In the genomic region with DNA sequence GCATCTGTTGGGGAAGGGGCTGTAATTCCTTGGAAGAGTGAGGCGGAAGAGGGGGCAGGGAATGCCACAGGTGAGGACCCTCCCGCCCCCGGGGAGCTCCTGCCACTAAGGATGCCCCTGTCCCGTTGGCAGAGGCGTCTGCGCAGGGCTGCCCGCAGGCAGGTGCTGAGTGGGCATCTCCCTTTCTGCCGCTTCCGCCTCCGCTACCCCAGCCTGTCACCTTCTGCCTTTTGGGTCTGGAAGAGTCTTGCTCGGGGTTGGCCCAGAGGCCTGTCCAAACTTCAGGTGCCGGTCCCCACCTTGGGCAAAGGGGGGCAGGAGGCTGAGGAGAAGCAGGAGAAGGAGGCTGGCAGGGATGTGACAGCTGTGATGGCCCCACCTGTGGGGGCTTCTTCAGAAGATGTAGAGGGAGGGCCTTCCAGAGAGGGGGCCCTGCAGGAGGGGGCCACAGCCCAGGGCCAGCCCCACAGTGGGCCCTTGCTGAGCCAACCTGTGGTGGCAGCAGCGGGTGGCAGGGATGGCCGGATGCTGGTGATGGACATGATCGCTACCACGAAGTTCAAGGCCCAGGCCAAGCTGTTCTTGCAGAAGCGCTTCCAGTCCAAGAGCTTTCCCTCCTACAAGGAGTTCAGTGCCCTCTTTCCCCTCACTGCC, we compare ENCODE assay signal across 2 cellular contexts.
TF ChIP-seq lines count a peak whose summit lies in the region.

No MANE protein-coding gene starts in this region.

TF ChIP-seq in GM23338, 12 proteins besides CTCF, POLR2A, EP300 and RAD21 (continues in another document):
- TF ChIP-seq ZNF114 (CRISPR knock-in tag; IDR thresholded peaks at IDR 0.05) (no peak), EZH2 (IDR thresholded peaks at IDR 0.05; ENCODE audit: low read depth, unreplicated experiment) (no peak), ZNF331 (CRISPR knock-in tag; IDR thresholded peaks at IDR 0.05; ENCODE audit: low read depth) (no peak), POLR2AphosphoS5 (IDR thresholded peaks at IDR 0.05; ENCODE audit: low read depth) (no peak), NANOG (IDR thresholded peaks at IDR 0.05; ENCODE audit: borderline replicate concordance) (no peak), CREB1 (CRISPR knock-in tag; IDR thresholded peaks at IDR 0.05; ENCODE audit: low read depth) (no peak)
- TF ChIP-seq, protein P1, sequence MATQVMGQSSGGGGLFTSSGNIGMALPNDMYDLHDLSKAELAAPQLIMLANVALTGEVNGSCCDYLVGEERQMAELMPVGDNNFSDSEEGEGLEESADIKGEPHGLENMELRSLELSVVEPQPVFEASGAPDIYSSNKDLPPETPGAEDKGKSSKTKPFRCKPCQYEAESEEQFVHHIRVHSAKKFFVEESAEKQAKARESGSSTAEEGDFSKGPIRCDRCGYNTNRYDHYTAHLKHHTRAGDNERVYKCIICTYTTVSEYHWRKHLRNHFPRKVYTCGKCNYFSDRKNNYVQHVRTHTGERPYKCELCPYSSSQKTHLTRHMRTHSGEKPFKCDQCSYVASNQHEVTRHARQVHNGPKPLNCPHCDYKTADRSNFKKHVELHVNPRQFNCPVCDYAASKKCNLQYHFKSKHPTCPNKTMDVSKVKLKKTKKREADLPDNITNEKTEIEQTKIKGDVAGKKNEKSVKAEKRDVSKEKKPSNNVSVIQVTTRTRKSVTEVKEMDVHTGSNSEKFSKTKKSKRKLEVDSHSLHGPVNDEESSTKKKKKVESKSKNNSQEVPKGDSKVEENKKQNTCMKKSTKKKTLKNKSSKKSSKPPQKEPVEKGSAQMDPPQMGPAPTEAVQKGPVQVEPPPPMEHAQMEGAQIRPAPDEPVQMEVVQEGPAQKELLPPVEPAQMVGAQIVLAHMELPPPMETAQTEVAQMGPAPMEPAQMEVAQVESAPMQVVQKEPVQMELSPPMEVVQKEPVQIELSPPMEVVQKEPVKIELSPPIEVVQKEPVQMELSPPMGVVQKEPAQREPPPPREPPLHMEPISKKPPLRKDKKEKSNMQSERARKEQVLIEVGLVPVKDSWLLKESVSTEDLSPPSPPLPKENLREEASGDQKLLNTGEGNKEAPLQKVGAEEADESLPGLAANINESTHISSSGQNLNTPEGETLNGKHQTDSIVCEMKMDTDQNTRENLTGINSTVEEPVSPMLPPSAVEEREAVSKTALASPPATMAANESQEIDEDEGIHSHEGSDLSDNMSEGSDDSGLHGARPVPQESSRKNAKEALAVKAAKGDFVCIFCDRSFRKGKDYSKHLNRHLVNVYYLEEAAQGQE (IDR thresholded peaks at IDR 0.05; ENCODE audit: unreplicated experiment): no peak
- TF ChIP-seq, protein P2, sequence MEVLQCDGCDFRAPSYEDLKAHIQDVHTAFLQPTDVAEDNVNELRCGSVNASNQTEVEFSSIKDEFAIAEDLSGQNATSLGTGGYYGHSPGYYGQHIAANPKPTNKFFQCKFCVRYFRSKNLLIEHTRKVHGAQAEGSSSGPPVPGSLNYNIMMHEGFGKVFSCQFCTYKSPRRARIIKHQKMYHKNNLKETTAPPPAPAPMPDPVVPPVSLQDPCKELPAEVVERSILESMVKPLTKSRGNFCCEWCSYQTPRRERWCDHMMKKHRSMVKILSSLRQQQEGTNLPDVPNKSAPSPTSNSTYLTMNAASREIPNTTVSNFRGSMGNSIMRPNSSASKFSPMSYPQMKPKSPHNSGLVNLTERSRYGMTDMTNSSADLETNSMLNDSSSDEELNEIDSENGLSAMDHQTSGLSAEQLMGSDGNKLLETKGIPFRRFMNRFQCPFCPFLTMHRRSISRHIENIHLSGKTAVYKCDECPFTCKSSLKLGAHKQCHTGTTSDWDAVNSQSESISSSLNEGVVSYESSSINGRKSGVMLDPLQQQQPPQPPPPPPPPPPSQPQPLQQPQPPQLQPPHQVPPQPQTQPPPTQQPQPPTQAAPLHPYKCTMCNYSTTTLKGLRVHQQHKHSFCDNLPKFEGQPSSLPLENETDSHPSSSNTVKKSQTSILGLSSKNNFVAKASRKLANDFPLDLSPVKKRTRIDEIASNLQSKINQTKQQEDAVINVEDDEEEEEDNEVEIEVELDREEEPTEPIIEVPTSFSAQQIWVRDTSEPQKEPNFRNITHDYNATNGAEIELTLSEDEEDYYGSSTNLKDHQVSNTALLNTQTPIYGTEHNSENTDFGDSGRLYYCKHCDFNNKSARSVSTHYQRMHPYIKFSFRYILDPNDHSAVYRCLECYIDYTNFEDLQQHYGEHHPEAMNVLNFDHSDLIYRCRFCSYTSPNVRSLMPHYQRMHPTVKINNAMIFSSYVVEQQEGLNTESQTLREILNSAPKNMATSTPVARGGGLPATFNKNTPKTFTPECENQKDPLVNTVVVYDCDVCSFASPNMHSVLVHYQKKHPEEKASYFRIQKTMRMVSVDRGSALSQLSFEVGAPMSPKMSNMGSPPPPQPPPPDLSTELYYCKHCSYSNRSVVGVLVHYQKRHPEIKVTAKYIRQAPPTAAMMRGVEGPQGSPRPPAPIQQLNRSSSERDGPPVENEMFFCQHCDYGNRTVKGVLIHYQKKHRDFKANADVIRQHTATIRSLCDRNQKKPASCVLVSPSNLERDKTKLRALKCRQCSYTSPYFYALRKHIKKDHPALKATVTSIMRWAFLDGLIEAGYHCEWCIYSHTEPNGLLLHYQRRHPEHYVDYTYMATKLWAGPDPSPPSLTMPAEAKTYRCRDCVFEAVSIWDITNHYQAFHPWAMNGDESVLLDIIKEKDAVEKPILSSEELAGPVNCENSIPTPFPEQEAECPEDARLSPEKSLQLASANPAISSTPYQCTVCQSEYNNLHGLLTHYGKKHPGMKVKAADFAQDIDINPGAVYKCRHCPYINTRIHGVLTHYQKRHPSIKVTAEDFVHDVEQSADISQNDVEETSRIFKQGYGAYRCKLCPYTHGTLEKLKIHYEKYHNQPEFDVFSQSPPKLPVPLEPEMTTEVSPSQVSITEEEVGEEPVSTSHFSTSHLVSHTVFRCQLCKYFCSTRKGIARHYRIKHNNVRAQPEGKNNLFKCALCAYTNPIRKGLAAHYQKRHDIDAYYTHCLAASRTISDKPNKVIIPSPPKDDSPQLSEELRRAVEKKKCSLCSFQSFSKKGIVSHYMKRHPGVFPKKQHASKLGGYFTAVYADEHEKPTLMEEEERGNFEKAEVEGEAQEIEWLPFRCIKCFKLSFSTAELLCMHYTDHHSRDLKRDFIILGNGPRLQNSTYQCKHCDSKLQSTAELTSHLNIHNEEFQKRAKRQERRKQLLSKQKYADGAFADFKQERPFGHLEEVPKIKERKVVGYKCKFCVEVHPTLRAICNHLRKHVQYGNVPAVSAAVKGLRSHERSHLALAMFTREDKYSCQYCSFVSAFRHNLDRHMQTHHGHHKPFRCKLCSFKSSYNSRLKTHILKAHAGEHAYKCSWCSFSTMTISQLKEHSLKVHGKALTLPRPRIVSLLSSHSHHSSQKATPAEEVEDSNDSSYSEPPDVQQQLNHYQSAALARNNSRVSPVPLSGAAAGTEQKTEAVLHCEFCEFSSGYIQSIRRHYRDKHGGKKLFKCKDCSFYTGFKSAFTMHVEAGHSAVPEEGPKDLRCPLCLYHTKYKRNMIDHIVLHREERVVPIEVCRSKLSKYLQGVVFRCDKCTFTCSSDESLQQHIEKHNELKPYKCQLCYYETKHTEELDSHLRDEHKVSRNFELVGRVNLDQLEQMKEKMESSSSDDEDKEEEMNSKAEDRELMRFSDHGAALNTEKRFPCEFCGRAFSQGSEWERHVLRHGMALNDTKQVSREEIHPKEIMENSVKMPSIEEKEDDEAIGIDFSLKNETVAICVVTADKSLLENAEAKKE (CRISPR knock-in tag; IDR thresholded peaks at IDR 0.05): no peak

TF ChIP-seq in H1, 55 proteins besides CTCF, POLR2A, EP300 and RAD21:
- TF ChIP-seq NANOG (IDR thresholded peaks at IDR 0.05; ENCODE audit: insufficient read depth, low read depth, low read length, poor library complexity, severe bottlenecking): no peak
- TF ChIP-seq POU5F1 (IDR thresholded peaks at IDR 0.05; ENCODE audit: low read depth, low read length): no peak
- TF ChIP-seq CHD1 (IDR thresholded peaks at IDR 0.05; ENCODE audit: low read depth, low read length): no peak
- no peak for TF ChIP-seq SP1 (IDR thresholded peaks at IDR 0.05; ENCODE audit: low read depth, low read length)
- TF ChIP-seq SIN3A (conservative IDR thresholded peaks at IDR 0.05 in 1 of 2, IDR thresholded peaks at IDR 0.05 in 1 of 2; ENCODE audit: low read depth in 1 of 2, low read length in 2 of 2): no peak
- TF ChIP-seq, protein P3, sequence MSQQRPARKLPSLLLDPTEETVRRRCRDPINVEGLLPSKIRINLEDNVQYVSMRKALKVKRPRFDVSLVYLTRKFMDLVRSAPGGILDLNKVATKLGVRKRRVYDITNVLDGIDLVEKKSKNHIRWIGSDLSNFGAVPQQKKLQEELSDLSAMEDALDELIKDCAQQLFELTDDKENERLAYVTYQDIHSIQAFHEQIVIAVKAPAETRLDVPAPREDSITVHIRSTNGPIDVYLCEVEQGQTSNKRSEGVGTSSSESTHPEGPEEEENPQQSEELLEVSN (IDR thresholded peaks at IDR 0.05): no peak
TF ChIP-seq in H1: peak in this region for 0.
